In genomic region chr6:124903797-124904196, GRCh38 we compare ENCODE assay signal across 2 cellular contexts.
TF ChIP-seq lines count a peak whose summit lies in the region.

No MANE protein-coding gene starts in this region.

TF ChIP-seq in IMR-90, 13 proteins besides CTCF, POLR2A, EP300 and RAD21:
- no peak for TF ChIP-seq ELK1 (IDR thresholded peaks at IDR 0.05; ENCODE audit: borderline replicate concordance, low read depth, low read length)
- TF ChIP-seq RCOR1 (IDR thresholded peaks at IDR 0.05; ENCODE audit: insufficient replicate concordance, low read length), result no peak
- TF ChIP-seq FOS (IDR thresholded peaks at IDR 0.05; ENCODE audit: low read depth, low read length), result no peak
- TF ChIP-seq CEBPB (IDR thresholded peaks at IDR 0.05; ENCODE audit: low read depth, low read length), result no peak

TF ChIP-seq in WTC11, 78 proteins besides CTCF, POLR2A, EP300 and RAD21 (continued from another document):
- TF ChIP-seq, protein P1, sequence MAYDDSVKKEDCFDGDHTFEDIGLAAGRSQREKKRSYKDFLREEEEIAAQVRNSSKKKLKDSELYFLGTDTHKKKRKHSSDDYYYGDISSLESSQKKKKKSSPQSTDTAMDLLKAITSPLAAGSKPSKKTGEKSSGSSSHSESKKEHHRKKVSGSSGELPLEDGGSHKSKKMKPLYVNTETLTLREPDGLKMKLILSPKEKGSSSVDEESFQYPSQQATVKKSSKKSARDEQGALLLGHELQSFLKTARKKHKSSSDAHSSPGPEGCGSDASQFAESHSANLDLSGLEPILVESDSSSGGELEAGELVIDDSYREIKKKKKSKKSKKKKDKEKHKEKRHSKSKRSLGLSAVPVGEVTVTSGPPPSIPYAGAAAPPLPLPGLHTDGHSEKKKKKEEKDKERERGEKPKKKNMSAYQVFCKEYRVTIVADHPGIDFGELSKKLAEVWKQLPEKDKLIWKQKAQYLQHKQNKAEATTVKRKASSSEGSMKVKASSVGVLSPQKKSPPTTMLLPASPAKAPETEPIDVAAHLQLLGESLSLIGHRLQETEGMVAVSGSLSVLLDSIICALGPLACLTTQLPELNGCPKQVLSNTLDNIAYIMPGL (CRISPR knock-in tag; IDR thresholded peaks at IDR 0.05), result no peak
- no peak for TF ChIP-seq NR3C1 (CRISPR knock-in tag; conservative IDR thresholded peaks at IDR 0.05; ENCODE audit: low read depth)
- TF ChIP-seq TCF7 (CRISPR knock-in tag; IDR thresholded peaks at IDR 0.05; ENCODE audit: low read depth), result no peak
- no peak for TF ChIP-seq ZNF281 (CRISPR knock-in tag; IDR thresholded peaks at IDR 0.05)
- TF ChIP-seq ZNF425 (CRISPR knock-in tag; conservative IDR thresholded peaks at IDR 0.05), result no peak
- TF ChIP-seq ESRRA (CRISPR knock-in tag; IDR thresholded peaks at IDR 0.05; ENCODE audit: borderline replicate concordance), result no peak
